ENCODE assay signal across 20 cellular contexts in genomic region chr17:70787721-70788120, GRCh38.
"Had no signal": no experiment of that assay in that cellular context is flagged by ENCODE, and none has a peak within 500 bp of the region (broad histone marks: within the 10 kb centered on the region; RNA-seq: fewer than 3 reads in every experiment).

No MANE protein-coding gene starts in this region.

- DNase-seq: colonic mucosa; dermis blood vessel endothelial cell; erythroblast; foreskin melanocyte; heart left ventricle; hippocampal formation; mammary epithelial cell; nucleus accumbens; ovary; right lobe of liver; stimulated activated CD4-positive, alpha-beta T cell treated with anti-CD3 and anti-CD28 coated beads, Interleukin-4, amount 100 ng/mL, for 1 hour; stimulated activated CD8-positive, alpha-beta memory T cell treated with anti-CD3 and anti-CD28 coated beads, Interleukin-4, amount 100 ng/mL, for 48 hours; stimulated activated naive CD8-positive, alpha-beta T cell treated with anti-CD3 and anti-CD28 coated beads, Interleukin-15, Interleukin-2, amounts not matched to agents 100 U/mL and 50 U/mL, for 24 hours; thyroid gland; uterus had no signal

- H3K4me3 ChIP-seq: colonic mucosa, heart left ventricle, neural progenitor cell, ovary, right lobe of liver, suprapubic skin, thyroid gland, uterus had no signal

- ATAC-seq: heart left ventricle; left lobe of liver; natural killer cell treated with Interleukin-12 subunit alpha and Interleukin-12 subunit beta and Interleukin-15 and Interleukin-18, amount 100 ng/mL, for 72 hours; right lobe of liver; stimulated activated effector memory CD8-positive, alpha-beta T cell treated with anti-CD3 and anti-CD28 coated beads, Interleukin-12 subunit alpha, Interleukin-12 subunit beta, amount 100 ng/mL, for 72 hours; stimulated activated naive CD8-positive, alpha-beta T cell treated with anti-CD3 and anti-CD28 coated beads, Interleukin-15, Interleukin-2, amounts not matched to agents 100 U/mL and 50 U/mL, for 24 hours had no signal
